In the genomic region with DNA sequence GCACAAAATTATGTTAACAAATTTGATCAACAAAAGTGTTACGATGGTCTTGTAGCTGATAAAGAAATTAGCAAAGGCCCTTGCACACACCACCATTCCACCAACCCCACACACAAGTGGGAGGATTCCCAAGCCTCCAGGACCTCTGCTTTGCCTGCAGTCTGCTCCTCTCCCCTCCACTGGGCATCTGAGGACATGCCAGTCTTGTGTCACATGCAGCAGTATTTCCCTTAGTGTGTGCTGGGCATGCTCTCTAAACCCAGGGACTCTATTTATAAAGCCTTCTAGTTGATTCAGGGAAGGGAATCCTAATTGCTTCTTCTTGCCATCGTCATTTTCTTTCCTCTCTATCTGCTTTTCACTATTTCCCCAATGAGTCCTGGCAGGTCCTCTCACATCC, we compare ENCODE assay signal across 19 cellular contexts. TPM values are rescaled to one million over a fixed set of nuclear protein-coding genes. Genes with fewer than 3 reads are reported as not detected.
DNase-seq lines count a peak whose midpoint lies in the region; ATAC-seq and TF ChIP-seq lines count a peak whose summit lies in the region.
"Had no signal": no experiment of that assay in that cellular context is flagged by ENCODE, and none has a peak within 500 bp of the region (broad histone marks: within the 10 kb centered on the region; RNA-seq: fewer than 3 reads in every experiment).

No MANE protein-coding gene starts in this region.

- TF ChIP-seq CTCF in OCI-LY7 (conservative IDR thresholded peaks at IDR 0.05; ENCODE audit: low read length), result no peak
- no peak for TF ChIP-seq CTCF in dorsolateral prefrontal cortex (IDR thresholded peaks at IDR 0.05 in 54 of 56, conservative IDR thresholded peaks at IDR 0.05 in 2 of 56; ENCODE audit: low read depth in 1 of 56, partially characterized antibody in 56 of 56)
- no peak for TF ChIP-seq CTCF in smooth muscle cell (IDR thresholded peaks at IDR 0.05; ENCODE audit: borderline replicate concordance, insufficient read depth, poor library complexity, severe bottlenecking)

- intact Hi-C loops in OCI-LY7 (cut with micrococcal nuclease; ENCODE audit: unreplicated experiment), result no loop called here
- intact Hi-C loops in dorsolateral prefrontal cortex (cut with DNase I), result loop anchor here in 1 of 2 donors (5.0 to 10.0 kb wide), 2 partner anchors 62 to 149 kb away; a partner anchor contains a TSS

- H3K4me1 ChIP-seq in OCI-LY7 (ENCODE audit: insufficient read depth, low read length, poor library complexity, severe bottlenecking), result peaks cover 21% of the 10 kb centered on the region
- no peaks in the 10 kb centered on the region for H3K4me1 ChIP-seq in smooth muscle cell (ENCODE audit: low read depth)

- CTCF ChIA-PET in OCI-LY7 (lab: Charles Lee; ENCODE audit: unreplicated experiment), result no interaction called here

- H3K9ac ChIP-seq in smooth muscle cell (ENCODE audit: low read depth), result no peak overlapping the region

- BruUV-seq in OCI-LY7 (replicated peaks; lab: Mats Ljungman, UMichigan), result no TSS peak

- H3K9me2 ChIP-seq in OCI-LY7 (ENCODE audit: insufficient read depth, low read length), result no peaks in the 10 kb centered on the region

- H3K4me2 ChIP-seq in OCI-LY7 (ENCODE audit: low read length) (peak overlapping the region; percentile 12; the same call in 1 of the 2 replicates), smooth muscle cell (no peak overlapping the region)
- H3K4me2 ChIP-seq: PC-9 had no signal

- 91% methylated on average over 2 of the region's 2 CpGs for WGBS in smooth muscle cell (ENCODE audit: low lambda C conversion rate)

- peaks cover 24% of the 10 kb centered on the region for H3F3A ChIP-seq in smooth muscle cell (ENCODE audit: low read depth)

- H3K4me3 ChIP-seq in OCI-LY7 (ENCODE audit: low read depth, low read length, poor library complexity, severe bottlenecking) (no peak overlapping the region), dorsolateral prefrontal cortex (no peak overlapping the region), smooth muscle cell (no peak overlapping the region)
- H3K4me3 ChIP-seq: esophagus muscularis mucosa, gastroesophageal sphincter, PC-9, transverse colon had no signal

- no peaks in the 10 kb centered on the region for H4K20me1 ChIP-seq in OCI-LY7 (ENCODE audit: insufficient read depth, low read length)
- H4K20me1 ChIP-seq in smooth muscle cell (ENCODE audit: low read depth), result peaks cover 23% of the 10 kb centered on the region

- peaks cover 5% of the 10 kb centered on the region; the same call in 1 of the 2 replicates for H3K9me3 ChIP-seq in OCI-LY7 (ENCODE audit: low read length)
- H3K9me3 ChIP-seq in smooth muscle cell (replicated peaks; ENCODE audit: low read depth), result no peaks in the 10 kb centered on the region
- H3K9me3 ChIP-seq: esophagus muscularis mucosa, gastroesophageal sphincter, transverse colon had no signal

- H3K79me2 ChIP-seq in OCI-LY7 (ENCODE audit: insufficient read depth, low read depth, low read length), result no peaks in the 10 kb centered on the region
- no peaks in the 10 kb centered on the region for H3K79me2 ChIP-seq in smooth muscle cell (ENCODE audit: low read depth)

- H2AFZ ChIP-seq in OCI-LY7 (ENCODE audit: low read length) (no peak overlapping the region; the same call in 1 of the 2 replicates), smooth muscle cell (ENCODE audit: low read depth) (no peak overlapping the region)
- H2AFZ ChIP-seq: PC-9 had no signal

- POLR2A ChIA-PET in OCI-LY7 (lab: Charles Lee), result interaction anchor here (1.3 to 1.5 kb wide), 2 partner anchors 12 to 78 kb away, joined by 3 to 5 read pairs; no protein-coding TSS in a partner anchor

- no peak for ATAC-seq in GM19463 (IDR thresholded peaks at IDR 0.05; ENCODE audit: unreplicated experiment)
- ATAC-seq: activated CD8-positive, alpha-beta memory T cell treated with anti-CD3 and anti-CD28 coated beads, Interleukin-2, amount 10 ng/mL, durations not matched to agents 7 days and 5 days; gastroesophageal sphincter had no signal

- H3K36me3 ChIP-seq in OCI-LY7 (ENCODE audit: insufficient read depth, low read length) (no peaks in the 10 kb centered on the region), smooth muscle cell (ENCODE audit: low read depth) (peaks cover 8% of the 10 kb centered on the region)

- DNase-seq in DMS79 treated with DMSO at 0.1 percent for 48 hours (lab: John Stamatoyannopoulos, UW) (peak; percentile 52), DMS79 (lab: John Stamatoyannopoulos, UW) (no peak), OCI-LY7 (ENCODE audit: low spot score) (no peak), dorsolateral prefrontal cortex (no peak), smooth muscle cell (lab: John Stamatoyannopoulos, UW; ENCODE audit: unreplicated experiment) (no peak), NOMO-1 treated with DMSO at 0.1 percent for 48 hours (lab: John Stamatoyannopoulos, UW; ENCODE audit: unreplicated experiment) (no peak), HPDE6-E6E7 (ENCODE audit: extremely low spot score) (no peak)
- DNase-seq: activated CD4-positive, CD25-positive, alpha-beta regulatory T cell treated with anti-CD3 and anti-CD28 coated beads, Interleukin-2, amount 50 U/mL, for 72 hours; activated CD8-positive, alpha-beta memory T cell treated with anti-CD3 and anti-CD28 coated beads, Interleukin-2, amount 10 ng/mL, durations not matched to agents 7 days and 5 days; activated effector memory CD4-positive, alpha-beta T cell treated with Interleukin-2 at 50 U/mL for 16 hours; effector CD8-positive, alpha-beta T cell; NCI-H1417 treated with DMSO at 0.1 percent for 48 hours; PC-9; T-helper 9 cell; transverse colon had no signal

- H3K27ac ChIP-seq in OCI-LY7 (ENCODE audit: low read depth, low read length, poor library complexity, severe bottlenecking) (no peak overlapping the region), dorsolateral prefrontal cortex (peak overlapping the region in 56 of 59 donors; percentile 3 to 89 (median 72)), smooth muscle cell (ENCODE audit: low read depth) (peak overlapping the region; percentile 14)
- H3K27ac ChIP-seq: 22Rv1, esophagus muscularis mucosa, gastroesophageal sphincter, PC-9, transverse colon had no signal

- H3K27me3 ChIP-seq in dorsolateral prefrontal cortex, result no peaks in the 10 kb centered on the region
- H3K27me3 ChIP-seq in smooth muscle cell (ENCODE audit: low read depth), result no peaks in the 10 kb centered on the region
- H3K27me3 ChIP-seq: esophagus muscularis mucosa, gastroesophageal sphincter, transverse colon had no signal

RNA-seq across cellular contexts. Expression of a gene that starts 53.3 kb away (rescaled TPM):
- total RNA-seq in OCI-LY7 (2014; rRNA removed; shearing (Covaris generic)), result 10.9 and 12.7 TPM in 2 replicates
- total RNA-seq in OCI-LY7 (2022), result 16.2 and 20.0 TPM in 2 replicates
- 10 to 100 TPM in 101 of 120 experiments, 1 to 10 TPM in 19; 8.4 to 19.0 (median 12.2) TPM for total RNA-seq in dorsolateral prefrontal cortex
- total RNA-seq in smooth muscle cell, result 10.9 and 22.5 TPM in 2 replicates
- 10.1 and 10.3 TPM in 2 replicates for polyA plus RNA-seq in smooth muscle cell
